Comparison of ENCODE assay signal across 20 cellular contexts in the genomic region with DNA sequence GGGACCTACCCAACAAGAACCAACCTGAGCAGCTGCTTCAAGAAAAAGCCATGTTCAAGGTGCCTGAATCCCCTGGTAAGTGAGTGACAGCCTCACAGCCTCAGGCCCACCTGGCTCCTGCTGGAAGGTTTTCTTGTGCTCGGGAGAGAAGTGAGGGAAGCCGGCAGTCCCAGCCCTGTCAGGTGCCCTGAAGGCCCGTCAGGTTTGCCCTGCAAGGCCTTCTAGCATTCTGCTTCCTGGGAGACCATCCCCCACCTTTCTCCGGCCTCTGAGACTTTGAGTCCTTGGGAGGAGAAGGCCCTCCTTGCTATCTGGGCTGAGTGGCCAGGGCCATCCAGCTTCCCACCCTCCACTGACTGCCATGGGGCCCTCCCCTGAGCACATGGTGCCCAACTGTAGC.
DNase-seq lines count a peak whose midpoint lies in the region; ATAC-seq and TF ChIP-seq lines count a peak whose summit lies in the region.
"Had no signal": no experiment of that assay in that cellular context is flagged by ENCODE, and none has a peak within 500 bp of the region (broad histone marks: within the 10 kb centered on the region; RNA-seq: fewer than 3 reads in every experiment).

No MANE protein-coding gene starts in this region.

- H3K27ac Mint-ChIP-seq in activated naive CD8-positive, alpha-beta T cell treated with anti-CD3 and anti-CD28 coated beads for 36 hours = peak overlapping the region; percentile 20
- H3K27ac Mint-ChIP-seq in activated naive CD8-positive, alpha-beta T cell treated with anti-CD3 and anti-CD28 coated beads, Interleukin-2, amount 50 U/mL, for 24 hours = no peak overlapping the region
- H3K27ac Mint-ChIP-seq in central memory CD8-positive, alpha-beta T cell (ENCODE audit: low read depth) = peak overlapping the region; percentile 10
- no peak overlapping the region for H3K27ac Mint-ChIP-seq in activated T-helper 2 cell treated with anti-CD3 and anti-CD28 coated beads, Interferon-gamma antibody, Interleukin-2, Interleukin-4, amounts not matched to agents 10 μg/mL and 5 μg/mL and 100 μg/mL, durations not matched to agents 14 hours and 24 hours and 36 hours
- H3K27ac Mint-ChIP-seq in immature natural killer cell = no peak overlapping the region
- H3K27ac Mint-ChIP-seq: CD14-positive monocyte; CD8-positive, alpha-beta T cell; HFFc6 had no signal

- no peak for ATAC-seq in activated naive CD8-positive, alpha-beta T cell treated with anti-CD3 and anti-CD28 coated beads, Interleukin-2, amount 50 U/mL, for 24 hours
- no peak for ATAC-seq in central memory CD8-positive, alpha-beta T cell (replicated peaks; ENCODE audit: extremely low read depth, poor library complexity, severe bottlenecking)
- no peak for ATAC-seq in HG02885 (IDR thresholded peaks at IDR 0.05; ENCODE audit: poor library complexity, unreplicated experiment)
- ATAC-seq: CD8-positive, alpha-beta T cell; GM12878; HCT116 had no signal

- H3K4me3 ChIP-seq in Karpas-422 (ENCODE audit: low read length) (no peak overlapping the region), osteoblast (ENCODE audit: insufficient read depth, low read length) (no peak overlapping the region)
- H3K4me3 ChIP-seq: BLaER1, GM12878 had no signal

- H3K4me3 Mint-ChIP-seq in activated naive CD8-positive, alpha-beta T cell treated with anti-CD3 and anti-CD28 coated beads for 36 hours = no peak overlapping the region
- H3K4me3 Mint-ChIP-seq in activated naive CD8-positive, alpha-beta T cell treated with anti-CD3 and anti-CD28 coated beads, Interleukin-2, amount 50 U/mL, for 24 hours = no peak overlapping the region
- H3K4me3 Mint-ChIP-seq in central memory CD8-positive, alpha-beta T cell = no peak overlapping the region
- no peak overlapping the region for H3K4me3 Mint-ChIP-seq in activated T-helper 2 cell treated with anti-CD3 and anti-CD28 coated beads, Interferon-gamma antibody, Interleukin-2, Interleukin-4, amounts not matched to agents 10 μg/mL and 5 μg/mL and 100 μg/mL, durations not matched to agents 14 hours and 24 hours and 36 hours (ENCODE audit: low read depth)
- no peak overlapping the region for H3K4me3 Mint-ChIP-seq in immature natural killer cell
- H3K4me3 Mint-ChIP-seq: CD14-positive monocyte; CD8-positive, alpha-beta T cell; HFFc6 had no signal

- no peak for TF ChIP-seq CTCF in osteoblast (IDR thresholded peaks at IDR 0.05; ENCODE audit: extremely low read depth, low read depth, low read length)

- H4K20me1 ChIP-seq in Karpas-422 (ENCODE audit: insufficient read depth, low read depth, low read length) (no peaks in the 10 kb centered on the region), osteoblast (ENCODE audit: insufficient read depth, low read length) (peaks cover 7% of the 10 kb centered on the region)

- H3K79me2 ChIP-seq in Karpas-422 (ENCODE audit: low read length) = peaks cover 15% of the 10 kb centered on the region
- no peaks in the 10 kb centered on the region for H3K79me2 ChIP-seq in osteoblast (ENCODE audit: insufficient read depth, low read length)

- H3K27ac ChIP-seq in Karpas-422 (ENCODE audit: low read length) (no peak overlapping the region), osteoblast (ENCODE audit: low read depth, low read length) (no peak overlapping the region)
- H3K27ac ChIP-seq: BLaER1 had no signal

- H3K4me1 ChIP-seq in Karpas-422 (ENCODE audit: low read length) (peaks cover 1% of the 10 kb centered on the region; the same call in 1 of the 2 replicates), osteoblast (ENCODE audit: insufficient read depth, low read length) (no peaks in the 10 kb centered on the region)

- H3K27me3 ChIP-seq in Karpas-422 (ENCODE audit: low read length) (no peaks in the 10 kb centered on the region), osteoblast (ENCODE audit: insufficient read depth, low read length) (no peaks in the 10 kb centered on the region)
- H3K27me3 ChIP-seq: BLaER1 had no signal

- no peaks in the 10 kb centered on the region for H3K9me2 ChIP-seq in Karpas-422 (replicated peaks; ENCODE audit: insufficient read depth, low read length)

- peaks cover 26% of the 10 kb centered on the region for H3K4me1 Mint-ChIP-seq in activated naive CD8-positive, alpha-beta T cell treated with anti-CD3 and anti-CD28 coated beads for 36 hours
- peaks cover 11% of the 10 kb centered on the region for H3K4me1 Mint-ChIP-seq in activated naive CD8-positive, alpha-beta T cell treated with anti-CD3 and anti-CD28 coated beads, Interleukin-2, amount 50 U/mL, for 24 hours
- peaks cover 32% of the 10 kb centered on the region for H3K4me1 Mint-ChIP-seq in central memory CD8-positive, alpha-beta T cell
- peaks cover 12% of the 10 kb centered on the region for H3K4me1 Mint-ChIP-seq in activated T-helper 2 cell treated with anti-CD3 and anti-CD28 coated beads, Interferon-gamma antibody, Interleukin-2, Interleukin-4, amounts not matched to agents 10 μg/mL and 5 μg/mL and 100 μg/mL, durations not matched to agents 14 hours and 24 hours and 36 hours (ENCODE audit: low read depth)
- peaks cover 11 to 30% of the 10 kb centered on the region in 2 donors for H3K4me1 Mint-ChIP-seq in immature natural killer cell
- H3K4me1 Mint-ChIP-seq: CD14-positive monocyte had no signal

- no peaks in the 10 kb centered on the region for H3K27me3 Mint-ChIP-seq in activated naive CD8-positive, alpha-beta T cell treated with anti-CD3 and anti-CD28 coated beads for 36 hours
- no peaks in the 10 kb centered on the region for H3K27me3 Mint-ChIP-seq in activated naive CD8-positive, alpha-beta T cell treated with anti-CD3 and anti-CD28 coated beads, Interleukin-2, amount 50 U/mL, for 24 hours
- H3K27me3 Mint-ChIP-seq in central memory CD8-positive, alpha-beta T cell = no peaks in the 10 kb centered on the region
- no peaks in the 10 kb centered on the region for H3K27me3 Mint-ChIP-seq in activated T-helper 2 cell treated with anti-CD3 and anti-CD28 coated beads, Interferon-gamma antibody, Interleukin-2, Interleukin-4, amounts not matched to agents 10 μg/mL and 5 μg/mL and 100 μg/mL, durations not matched to agents 14 hours and 24 hours and 36 hours (ENCODE audit: low read depth)
- peaks cover 0 to 2% (median 1%) of the 10 kb centered on the region in 3 donors for H3K27me3 Mint-ChIP-seq in immature natural killer cell (ENCODE audit: low read depth in 3 of 3)

- H3K9me3 ChIP-seq in Karpas-422 (ENCODE audit: low read length) (no peaks in the 10 kb centered on the region), osteoblast (ENCODE audit: low read depth, low read length) (no peaks in the 10 kb centered on the region)
- H3K9me3 ChIP-seq: BLaER1 had no signal

- intact Hi-C loops in activated T-helper 2 cell treated with anti-CD3 and anti-CD28 coated beads, Interferon-gamma antibody, Interleukin-2, Interleukin-4, amounts not matched to agents 10 μg/mL and 5 μg/mL and 100 μg/mL, durations not matched to agents 14 hours and 24 hours and 36 hours (cut with micrococcal nuclease) = no loop called here

- peaks cover 1% of the 10 kb centered on the region for H3K9me3 Mint-ChIP-seq in activated naive CD8-positive, alpha-beta T cell treated with anti-CD3 and anti-CD28 coated beads for 36 hours
- no peaks in the 10 kb centered on the region for H3K9me3 Mint-ChIP-seq in activated naive CD8-positive, alpha-beta T cell treated with anti-CD3 and anti-CD28 coated beads, Interleukin-2, amount 50 U/mL, for 24 hours
- no peaks in the 10 kb centered on the region for H3K9me3 Mint-ChIP-seq in central memory CD8-positive, alpha-beta T cell
- no peaks in the 10 kb centered on the region for H3K9me3 Mint-ChIP-seq in activated T-helper 2 cell treated with anti-CD3 and anti-CD28 coated beads, Interferon-gamma antibody, Interleukin-2, Interleukin-4, amounts not matched to agents 10 μg/mL and 5 μg/mL and 100 μg/mL, durations not matched to agents 14 hours and 24 hours and 36 hours
- H3K9me3 Mint-ChIP-seq in immature natural killer cell = no peaks in the 10 kb centered on the region
- H3K9me3 Mint-ChIP-seq: CD8-positive, alpha-beta T cell; HFFc6 had no signal

- H2AFZ ChIP-seq in Karpas-422 (ENCODE audit: low read length) (no peak overlapping the region), osteoblast (ENCODE audit: low read length) (no peak overlapping the region)

- H3K36me3 Mint-ChIP-seq in activated naive CD8-positive, alpha-beta T cell treated with anti-CD3 and anti-CD28 coated beads for 36 hours = peaks cover 60% of the 10 kb centered on the region
- peaks cover 34% of the 10 kb centered on the region for H3K36me3 Mint-ChIP-seq in activated naive CD8-positive, alpha-beta T cell treated with anti-CD3 and anti-CD28 coated beads, Interleukin-2, amount 50 U/mL, for 24 hours (ENCODE audit: low read depth)
- peaks cover 71% of the 10 kb centered on the region for H3K36me3 Mint-ChIP-seq in central memory CD8-positive, alpha-beta T cell (ENCODE audit: insufficient read depth)
- peaks cover 71% of the 10 kb centered on the region for H3K36me3 Mint-ChIP-seq in activated T-helper 2 cell treated with anti-CD3 and anti-CD28 coated beads, Interferon-gamma antibody, Interleukin-2, Interleukin-4, amounts not matched to agents 10 μg/mL and 5 μg/mL and 100 μg/mL, durations not matched to agents 14 hours and 24 hours and 36 hours (ENCODE audit: low read depth)
- peaks cover 3 to 17% (median 6%) of the 10 kb centered on the region in 3 donors for H3K36me3 Mint-ChIP-seq in immature natural killer cell

- H3K4me2 ChIP-seq in Karpas-422 (ENCODE audit: low read depth, low read length, poor library complexity, severe bottlenecking) = no peak overlapping the region
- H3K4me2 ChIP-seq in osteoblast (ENCODE audit: insufficient read depth, low read length) = no peak overlapping the region
- H3K4me2 ChIP-seq: BLaER1 had no signal

- DNase-seq in activated naive CD8-positive, alpha-beta T cell treated with anti-CD3 and anti-CD28 coated beads for 36 hours = no peak
- DNase-seq in activated naive CD8-positive, alpha-beta T cell treated with anti-CD3 and anti-CD28 coated beads, Interleukin-2, amount 50 U/mL, for 24 hours = no peak
- DNase-seq in Karpas-422 (peak; percentile 36), osteoblast (ENCODE audit: insufficient read length, low spot score, missing footprints) (peak; percentile 26), immature natural killer cell (no peak)
- no peak for DNase-seq in central memory CD8-positive, alpha-beta T cell (ENCODE audit: low spot score in 2 of 2)
- no peak for DNase-seq in activated T-helper 2 cell treated with anti-CD3 and anti-CD28 coated beads, Interferon-gamma antibody, Interleukin-2, Interleukin-4, amounts not matched to agents 10 μg/mL and 5 μg/mL and 100 μg/mL, durations not matched to agents 14 hours and 24 hours and 36 hours (ENCODE audit: low spot score)
- DNase-seq: 8988T; CD8-positive, alpha-beta T cell; DMS 273 treated with DMSO at 0.1 percent for 48 hours; DMS53; DND-41; EL; GOT3; HFFc6 had no signal

- no peak overlapping the region for H3K9ac ChIP-seq in Karpas-422 (ENCODE audit: low read length)
- H3K9ac ChIP-seq: BLaER1 had no signal

- peaks cover 18% of the 10 kb centered on the region; the same call in 1 of the 2 replicates for H3K36me3 ChIP-seq in Karpas-422 (ENCODE audit: insufficient read depth, low read length)
- peaks cover 9% of the 10 kb centered on the region for H3K36me3 ChIP-seq in osteoblast (ENCODE audit: insufficient read depth, low read length)

Comparison
In these comparisons a context has a peak if more than half of its experiments do, and no peak if none do; other contexts are left out.
1. H3K27ac Mint-ChIP-seq: peak in activated naive CD8-positive, alpha-beta T cell treated with anti-CD3 and anti-CD28 coated beads for 36 hours (single experiment) and central memory CD8-positive, alpha-beta T cell (single experiment); none in activated naive CD8-positive, alpha-beta T cell treated with anti-CD3 and anti-CD28 coated beads, Interleukin-2, amount 50 U/mL, for 24 hours (single experiment), activated T-helper 2 cell treated with anti-CD3 and anti-CD28 coated beads, Interferon-gamma antibody, Interleukin-2, Interleukin-4, amounts not matched to agents 10 μg/mL and 5 μg/mL and 100 μg/mL, durations not matched to agents 14 hours and 24 hours and 36 hours (single experiment) and immature natural killer cell (0 of 6).
2. DNase-seq: peak in Karpas-422 (single experiment) and osteoblast (single experiment); none in activated naive CD8-positive, alpha-beta T cell treated with anti-CD3 and anti-CD28 coated beads for 36 hours (single experiment), activated naive CD8-positive, alpha-beta T cell treated with anti-CD3 and anti-CD28 coated beads, Interleukin-2, amount 50 U/mL, for 24 hours (single experiment), central memory CD8-positive, alpha-beta T cell (0 of 2), activated T-helper 2 cell treated with anti-CD3 and anti-CD28 coated beads, Interferon-gamma antibody, Interleukin-2, Interleukin-4, amounts not matched to agents 10 μg/mL and 5 μg/mL and 100 μg/mL, durations not matched to agents 14 hours and 24 hours and 36 hours (single experiment) and immature natural killer cell (0 of 3).